ENCODE assay signal across 23 cellular contexts in the genomic region with DNA sequence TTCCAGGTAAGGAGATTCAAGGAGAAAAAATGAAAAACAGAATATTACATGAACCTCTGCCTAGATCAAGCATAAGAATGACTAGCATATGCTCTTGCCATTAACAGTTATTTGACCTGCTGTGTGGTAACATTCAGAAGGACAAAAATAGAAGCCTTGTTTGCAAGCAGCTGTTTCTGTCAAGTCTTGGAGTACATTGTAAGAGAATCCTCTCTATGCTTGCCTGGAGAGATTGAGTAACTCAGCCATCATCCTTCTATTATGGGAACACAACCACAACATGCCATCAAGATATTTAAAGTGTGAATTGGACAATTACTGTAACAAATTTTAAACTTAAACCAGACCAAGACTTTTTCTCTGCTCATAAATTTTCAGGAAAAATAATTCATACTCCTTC.
DNase-seq lines count a peak whose midpoint lies in the region; ATAC-seq and TF ChIP-seq lines count a peak whose summit lies in the region.
"Had no signal": no experiment of that assay in that cellular context is flagged by ENCODE, and none has a peak within 500 bp of the region (broad histone marks: within the 10 kb centered on the region; RNA-seq: fewer than 3 reads in every experiment).

No MANE protein-coding gene starts in this region.

- H3K4me3 Mint-ChIP-seq in progenitor cell of endocrine pancreas (ENCODE audit: low read depth) = no peak overlapping the region
- H3K4me3 Mint-ChIP-seq: CD8-positive, alpha-beta memory T cell; H9 had no signal

- ATAC-seq in aorta (ENCODE audit: low FRiP score) = no peak
- ATAC-seq: GM12878, HepG2, K562 had no signal

- no peak for TF ChIP-seq CTCF in progenitor cell of endocrine pancreas (IDR thresholded peaks at IDR 0.05; ENCODE audit: unreplicated experiment)

- H3K27ac Mint-ChIP-seq in progenitor cell of endocrine pancreas = no peak overlapping the region
- H3K27ac Mint-ChIP-seq: CD8-positive, alpha-beta memory T cell; H9 had no signal

- no peaks in the 10 kb centered on the region for H3K27me3 Mint-ChIP-seq in progenitor cell of endocrine pancreas
- H3K27me3 Mint-ChIP-seq: CD8-positive, alpha-beta memory T cell had no signal

- H3K4me3 ChIP-seq in skeletal muscle cell (ENCODE audit: low read depth, low read length) = no peak overlapping the region
- no peak overlapping the region for H3K4me3 ChIP-seq in aorta (ENCODE audit: low read length in 2 of 2)
- H3K4me3 ChIP-seq: GM12878, K562 had no signal

- H3K27ac ChIP-seq in aorta (ENCODE audit: low read depth in 1 of 2, low read length in 2 of 2) = no peak overlapping the region
- H3K27ac ChIP-seq: HL-60 had no signal

- H3K9me3 Mint-ChIP-seq in progenitor cell of endocrine pancreas (ENCODE audit: low read depth) = no peaks in the 10 kb centered on the region
- H3K9me3 Mint-ChIP-seq: CD8-positive, alpha-beta memory T cell; H9 had no signal

- H3K4me1 Mint-ChIP-seq in progenitor cell of endocrine pancreas (ENCODE audit: low read depth) = no peaks in the 10 kb centered on the region
- H3K4me1 Mint-ChIP-seq: CD8-positive, alpha-beta memory T cell; H9 had no signal

- H3K36me3 ChIP-seq in aorta (ENCODE audit: control insufficient read depth in 1 of 2, insufficient read depth in 2 of 2, low read length in 1 of 2) = no peaks in the 10 kb centered on the region

- intact Hi-C loops in aorta (cut with DNase I) = no loop called here

- H3K9me3 ChIP-seq in aorta (ENCODE audit: control insufficient read depth, low read length) = no peaks in the 10 kb centered on the region

- H3K36me3 Mint-ChIP-seq in progenitor cell of endocrine pancreas (ENCODE audit: insufficient read depth) = no peaks in the 10 kb centered on the region
- H3K36me3 Mint-ChIP-seq: CD8-positive, alpha-beta memory T cell had no signal

- peak; percentile 45 for DNase-seq in EH (ENCODE audit: low read depth)
- DNase-seq in MV-4-11 (lab: John Stamatoyannopoulos, UW) = peak; percentile 75
- peak; percentile 42 for DNase-seq in fibroblast of peridontal ligament (ENCODE audit: extremely low read depth)
- DNase-seq in skeletal muscle cell (ENCODE audit: low read depth) = peak; percentile 29
- DNase-seq in aorta = no peak
- no peak for DNase-seq in DMS153 treated with DMSO at 0.1 percent for 48 hours (lab: John Stamatoyannopoulos, UW; ENCODE audit: unreplicated experiment)
- no peak for DNase-seq in progenitor cell of endocrine pancreas (ENCODE audit: low spot score, unreplicated experiment)
- DNase-seq: C1 segment of cervical spinal cord; CD8-positive, alpha-beta memory T cell; DMS79; H9; NCI-H1694; NCI-H2081; NCI-H2171; NCI-H345; NCI-H524; NCI-H82; OCI-M1; Right ventricle myocardium superior had no signal

- H3K4me1 ChIP-seq in aorta (ENCODE audit: control insufficient read depth in 1 of 2, insufficient read depth in 2 of 2, low read length in 2 of 2) = no peaks in the 10 kb centered on the region

- H3K27me3 ChIP-seq in aorta (ENCODE audit: control insufficient read depth in 1 of 2, insufficient read depth in 2 of 2, low read length in 1 of 2) = no peaks in the 10 kb centered on the region

Comparison
In these comparisons a context has a peak if more than half of its experiments do, and no peak if none do; other contexts are left out.
1. DNase-seq: peak in EH (single experiment), MV-4-11 (single experiment), fibroblast of peridontal ligament (single experiment) and skeletal muscle cell (single experiment); none in aorta (0 of 2), DMS153 treated with DMSO at 0.1 percent for 48 hours (single experiment) and progenitor cell of endocrine pancreas (single experiment).